ENCODE assay signal across 21 cellular contexts in genomic region chr1:35290452-35290851, GRCh38.
"Had no signal": no experiment of that assay in that cellular context is flagged by ENCODE, and none has a peak within 500 bp of the region (broad histone marks: within the 10 kb centered on the region; RNA-seq: fewer than 3 reads in every experiment).

No MANE protein-coding gene starts in this region.

- H3K27me3 ChIP-seq: dorsolateral prefrontal cortex, esophagus muscularis mucosa, foreskin keratinocyte, gastroesophageal sphincter, heart left ventricle, left lung had no signal

- H3K27ac ChIP-seq: coronary artery, dorsolateral prefrontal cortex, esophagus muscularis mucosa, foreskin keratinocyte, gastroesophageal sphincter, heart left ventricle, left lung, lower lobe of right lung had no signal

- FAIRE-seq: colon, endothelial cell of umbilical vein, frontal cortex, islet of Langerhans, keratinocyte had no signal

- H3K9me3 ChIP-seq: esophagus muscularis mucosa, gastroesophageal sphincter, heart left ventricle, left lung, lower lobe of right lung had no signal

- DNase-seq: dermis blood vessel endothelial cell; dorsolateral prefrontal cortex; effector CD4-positive, alpha-beta T cell; effector memory CD4-positive, alpha-beta T cell; foreskin keratinocyte; heart left ventricle; hippocampal formation; left cardiac atrium; left lung; left ventricle myocardium superior; lower lobe of right lung; mesendoderm; midbrain had no signal

- ATAC-seq: foreskin keratinocyte, gastroesophageal sphincter, heart left ventricle, left cardiac atrium, left lung, left ventricle myocardium superior, lower lobe of right lung had no signal

- H3K4me3 ChIP-seq: coronary artery, dorsolateral prefrontal cortex, esophagus muscularis mucosa, gastroesophageal sphincter, heart left ventricle, left lung, lower lobe of right lung had no signal
